ENCODE assay signal across 12 cellular contexts in the genomic region with DNA sequence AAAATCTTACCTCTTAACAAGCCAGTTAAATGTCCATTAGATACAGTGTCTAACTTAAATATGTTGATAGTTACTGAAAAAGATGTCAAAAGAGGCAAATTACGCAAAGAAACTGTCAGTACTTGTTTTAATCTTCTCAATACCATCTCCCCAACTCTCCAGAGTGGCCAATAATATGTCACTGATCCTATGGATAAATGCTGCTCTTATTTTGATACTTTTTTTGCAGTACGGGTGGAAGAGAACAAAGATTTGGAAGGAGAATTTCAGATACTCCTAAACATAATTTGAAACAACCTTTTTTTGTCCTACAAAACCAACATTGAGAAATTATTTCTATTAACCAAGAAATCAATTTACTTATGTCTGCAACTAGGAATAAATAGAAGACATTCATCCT.
DNase-seq lines count a peak whose midpoint lies in the region; ATAC-seq and TF ChIP-seq lines count a peak whose summit lies in the region.
"Had no signal": no experiment of that assay in that cellular context is flagged by ENCODE, and none has a peak within 500 bp of the region (broad histone marks: within the 10 kb centered on the region; RNA-seq: fewer than 3 reads in every experiment).

No MANE protein-coding gene starts in this region.

- H3K4me1 Mint-ChIP-seq in H9 (peaks cover 48 to 53% of the 10 kb centered on the region in 2 experiments), WTC11 (peaks cover 48% of the 10 kb centered on the region)
- H3K4me1 Mint-ChIP-seq in naive thymus-derived CD8-positive, alpha-beta T cell: peaks cover 1 to 15% (median 8%) of the 10 kb centered on the region in 4 donors

- H3K14ac ChIP-seq in H9 (ENCODE audit: insufficient read depth, low read length): no peak overlapping the region

- H3K79me1 ChIP-seq in H9 (ENCODE audit: insufficient read depth, low read depth, low read length, poor library complexity, severe bottlenecking): no peaks in the 10 kb centered on the region

- H3K36me3 ChIP-seq in iPS-20b (ENCODE audit: insufficient read depth, low read depth, low read length) (no peaks in the 10 kb centered on the region), rectal smooth muscle tissue (ENCODE audit: control insufficient read depth, insufficient read depth, low read length) (no peaks in the 10 kb centered on the region), upper lobe of left lung (no peaks in the 10 kb centered on the region)
- H3K36me3 ChIP-seq: BLaER1 had no signal

- no peak overlapping the region for H2BK120ac ChIP-seq in H9 (ENCODE audit: low read depth, low read length, poor library complexity, severe bottlenecking)

- H3K4me1 ChIP-seq in H9 (ENCODE audit: insufficient read depth, low read length) (peaks cover 2% of the 10 kb centered on the region; the same call in 1 of the 2 replicates), iPS-20b (ENCODE audit: insufficient read depth, low read length) (peaks cover 40% of the 10 kb centered on the region), rectal smooth muscle tissue (ENCODE audit: control insufficient read depth, insufficient read depth, low read length) (peaks cover 42% of the 10 kb centered on the region), upper lobe of left lung (peaks cover 4 to 14% (median 7%) of the 10 kb centered on the region in 4 donors)
- H3K4me1 ChIP-seq: BLaER1 had no signal

- no peaks in the 10 kb centered on the region for H3K9me3 Mint-ChIP-seq in H9
- H3K9me3 Mint-ChIP-seq in WTC11: no peaks in the 10 kb centered on the region
- no peaks in the 10 kb centered on the region for H3K9me3 Mint-ChIP-seq in naive thymus-derived CD8-positive, alpha-beta T cell
- H3K9me3 Mint-ChIP-seq: activated CD4-positive, alpha-beta memory T cell treated with anti-CD3 and anti-CD28 coated beads for 36 hours; activated naive CD4-positive, alpha-beta T cell treated with anti-CD3 and anti-CD28 coated beads for 36 hours had no signal

- TF ChIP-seq POLR2A in upper lobe of left lung (IDR thresholded peaks at IDR 0.05): no peak

- peak overlapping the region; percentile 15 for H3K4me2 ChIP-seq in H9 (ENCODE audit: insufficient read depth, insufficient read length, low read length)
- H3K4me2 ChIP-seq: BLaER1 had no signal

- H3K27me3 ChIP-seq in H9 (ENCODE audit: insufficient read depth, low read length) (no peaks in the 10 kb centered on the region), iPS-20b (ENCODE audit: insufficient read depth, low read length) (no peaks in the 10 kb centered on the region), rectal smooth muscle tissue (ENCODE audit: control insufficient read depth, insufficient read depth, low read length) (no peaks in the 10 kb centered on the region), upper lobe of left lung (no peaks in the 10 kb centered on the region)

- H3K18ac ChIP-seq in H9 (ENCODE audit: insufficient read length, low read depth, low read length): no peak overlapping the region

- H4K20me1 ChIP-seq in H9 (ENCODE audit: control insufficient read depth, insufficient read depth, insufficient read length): no peaks in the 10 kb centered on the region
- H4K20me1 ChIP-seq: BLaER1 had no signal

- no peaks in the 10 kb centered on the region for H3K79me2 ChIP-seq in H9 (ENCODE audit: insufficient read depth, low read length)

- CTCF ChIA-PET in WTC11 (lab: Charles Lee): interaction anchor here (1.0 kb wide), 1 partner anchor 15 kb away, joined by 14 read pairs; no protein-coding TSS in a partner anchor

- H3K9ac ChIP-seq in H9 (ENCODE audit: extremely low read depth, insufficient read length, low read length): no peak overlapping the region
- peak overlapping the region; percentile 73; the same call in 1 of the 2 replicates for H3K9ac ChIP-seq in iPS-20b (ENCODE audit: low read depth, low read length)
- H3K9ac ChIP-seq in rectal smooth muscle tissue (ENCODE audit: low read length): no peak overlapping the region
- H3K9ac ChIP-seq: BLaER1 had no signal

- no peak overlapping the region for H2BK12ac ChIP-seq in H9 (ENCODE audit: insufficient read length, low read depth, low read length)

- no peak overlapping the region for H3K23ac ChIP-seq in H9 (ENCODE audit: insufficient read length, low read depth, low read length)

- no peak overlapping the region for H2BK20ac ChIP-seq in H9 (ENCODE audit: low read depth, low read length, poor library complexity, severe bottlenecking)

- no peak overlapping the region for H3K4ac ChIP-seq in H9 (ENCODE audit: low read depth, low read length)

- H4K91ac ChIP-seq in H9 (ENCODE audit: insufficient read length, low read depth, low read length): no peak overlapping the region

- H2AK5ac ChIP-seq in H9 (ENCODE audit: insufficient read length, low read length): no peak overlapping the region

- H3K27ac Mint-ChIP-seq in H9 (no peak overlapping the region), WTC11 (0 out of 2 replicates have a peak overlapping the region, but pooled peaks have one; percentile 57)
- no peak overlapping the region for H3K27ac Mint-ChIP-seq in naive thymus-derived CD8-positive, alpha-beta T cell
- H3K27ac Mint-ChIP-seq: activated CD4-positive, alpha-beta memory T cell treated with anti-CD3 and anti-CD28 coated beads for 36 hours; activated naive CD4-positive, alpha-beta T cell treated with anti-CD3 and anti-CD28 coated beads for 36 hours had no signal

- no peak for TF ChIP-seq EP300 in upper lobe of left lung (IDR thresholded peaks at IDR 0.05)

- no peak overlapping the region for H4K5ac ChIP-seq in H9 (ENCODE audit: insufficient read length, low read depth, low read length)

- H3K4me3 Mint-ChIP-seq in H9 (no peak overlapping the region), WTC11 (peak overlapping the region; percentile 21; the same call in 1 of the 2 replicates)
- H3K4me3 Mint-ChIP-seq in naive thymus-derived CD8-positive, alpha-beta T cell: no peak overlapping the region
- H3K4me3 Mint-ChIP-seq: activated CD4-positive, alpha-beta memory T cell treated with anti-CD3 and anti-CD28 coated beads for 36 hours; activated naive CD4-positive, alpha-beta T cell treated with anti-CD3 and anti-CD28 coated beads for 36 hours had no signal

- no peak overlapping the region for H4K8ac ChIP-seq in H9 (replicated peaks; ENCODE audit: insufficient read length, low read depth, low read length)

- POLR2A ChIA-PET in WTC11 (lab: Charles Lee): interaction anchor here (2.7 kb wide), 1 partner anchor 15 kb away, joined by 43 read pairs; no protein-coding TSS in a partner anchor
- POLR2A ChIA-PET in naive thymus-derived CD8-positive, alpha-beta T cell (lab: Charles Lee): no interaction called here

- no CpG with 5 or more reads among the region's 2 CpGs for WGBS in H9 (ENCODE audit: extremely low coverage, insufficient read length, low lambda C conversion rate)
- WGBS in upper lobe of left lung, 2 donors: 45% methylated on average over 2 of the region's 2 CpGs

- peaks cover 2% of the 10 kb centered on the region; the same call in 1 of the 2 replicates for H3K27me3 Mint-ChIP-seq in H9 (ENCODE audit: low read depth)
- H3K27me3 Mint-ChIP-seq in WTC11 (ENCODE audit: low read depth): no peaks in the 10 kb centered on the region
- peaks cover 22 to 37% (median 32%) of the 10 kb centered on the region in 5 donors for H3K27me3 Mint-ChIP-seq in naive thymus-derived CD8-positive, alpha-beta T cell

- no peaks in the 10 kb centered on the region for H3K23me2 ChIP-seq in H9 (ENCODE audit: insufficient read length, low read depth, low read length, poor library complexity, severe bottlenecking)

- H2AFZ ChIP-seq in H9 (ENCODE audit: low read length): no peak overlapping the region

- no peaks in the 10 kb centered on the region for H3K36me3 Mint-ChIP-seq in H9 (ENCODE audit: insufficient read depth in 1 of 3, low read depth in 3 of 3)
- H3K36me3 Mint-ChIP-seq in WTC11: no peaks in the 10 kb centered on the region
- H3K36me3 Mint-ChIP-seq in naive thymus-derived CD8-positive, alpha-beta T cell: no peaks in the 10 kb centered on the region
- H3K36me3 Mint-ChIP-seq: activated CD4-positive, alpha-beta memory T cell treated with anti-CD3 and anti-CD28 coated beads for 36 hours had no signal

- ATAC-seq in WTC11 (no peak), HG02763 (IDR thresholded peaks at IDR 0.05; ENCODE audit: unreplicated experiment) (no peak), upper lobe of left lung (ENCODE audit: low FRiP score in 2 of 2) (no peak)
- ATAC-seq in naive thymus-derived CD8-positive, alpha-beta T cell: no peak

- DNase-seq in H9 (no peak), WTC11 (ENCODE audit: low spot score) (no peak), upper lobe of left lung (no peak)
- no peak for DNase-seq in effector CD4-positive, alpha-beta T cell
- DNase-seq in naive thymus-derived CD8-positive, alpha-beta T cell: no peak
- DNase-seq: NCI-H1694 had no signal

- no peak overlapping the region for H2BK5ac ChIP-seq in H9 (ENCODE audit: insufficient read length, low read length)

- no peak overlapping the region for H2BK15ac ChIP-seq in H9 (ENCODE audit: low read depth, low read length)

- H3K27ac ChIP-seq in H9 (ENCODE audit: insufficient read length, low read depth, low read length): no peak overlapping the region
- no peak overlapping the region for H3K27ac ChIP-seq in iPS-20b (ENCODE audit: low read length)
- peak overlapping the region; percentile 99 for H3K27ac ChIP-seq in rectal smooth muscle tissue (ENCODE audit: low read depth, low read length)
- peak overlapping the region in 1 of 4 donors; percentile 69 for H3K27ac ChIP-seq in upper lobe of left lung
- H3K27ac ChIP-seq: BLaER1 had no signal

- TF ChIP-seq CTCF in H9 (conservative IDR thresholded peaks at IDR 0.05) (no peak), WTC11 (IDR thresholded peaks at IDR 0.05) (no peak), upper lobe of left lung (IDR thresholded peaks at IDR 0.05) (no peak)

- H3T11ph ChIP-seq in H9 (ENCODE audit: low read length): no peak overlapping the region

- peak overlapping the region; percentile 11; the same call in 1 of the 2 replicates for H3K4me3 ChIP-seq in iPS-20b (ENCODE audit: low read length)
- no peak overlapping the region for H3K4me3 ChIP-seq in rectal smooth muscle tissue (ENCODE audit: low read length)
- no peak overlapping the region for H3K4me3 ChIP-seq in upper lobe of left lung
- H3K4me3 ChIP-seq: BLaER1 had no signal

- H3K9me3 ChIP-seq in H9 (ENCODE audit: control insufficient read depth, low read depth, low read length) (no peaks in the 10 kb centered on the region), iPS-20b (ENCODE audit: insufficient read depth, low read depth, low read length) (no peaks in the 10 kb centered on the region), upper lobe of left lung (no peaks in the 10 kb centered on the region)
- H3K9me3 ChIP-seq: BLaER1 had no signal

- H3K56ac ChIP-seq in H9 (ENCODE audit: insufficient read length, low read depth, low read length): no peak overlapping the region

TF ChIP-seq in WTC11, 78 proteins besides CTCF, POLR2A, EP300 and RAD21 (continues in another document):
- TF ChIP-seq ELF4 (CRISPR knock-in tag; IDR thresholded peaks at IDR 0.05; ENCODE audit: low read depth) (no peak), JAZF1 (CRISPR knock-in tag; IDR thresholded peaks at IDR 0.05) (no peak), RELA (CRISPR knock-in tag; IDR thresholded peaks at IDR 0.05; ENCODE audit: borderline replicate concordance) (no peak), GTF2I (CRISPR knock-in tag; conservative IDR thresholded peaks at IDR 0.05) (no peak), TEAD1 (CRISPR knock-in tag; IDR thresholded peaks at IDR 0.05) (no peak), NFYB (CRISPR knock-in tag; conservative IDR thresholded peaks at IDR 0.05; ENCODE audit: low read depth) (no peak)
